In genomic region chr11:122668562-122669090, GRCh38 we compare ENCODE assay signal across 12 cellular contexts. TPM values are rescaled to one million over a fixed set of nuclear protein-coding genes. Genes with fewer than 3 reads are reported as not detected.
DNase-seq lines count a peak whose midpoint lies in the region; ATAC-seq and TF ChIP-seq lines count a peak whose summit lies in the region.
"Had no signal": no experiment of that assay in that cellular context is flagged by ENCODE, and none has a peak within 500 bp of the region (broad histone marks: within the 10 kb centered on the region; RNA-seq: fewer than 3 reads in every experiment).

No MANE protein-coding gene starts in this region.

- H3K4me3 Mint-ChIP-seq in activated CD4-positive, alpha-beta T cell treated with anti-CD3 and anti-CD28 coated beads, Interleukin-2, amount 10 ng/mL, durations not matched to agents 24 days and 14 days, result peak overlapping the region; percentile 3

- H3K36me3 Mint-ChIP-seq in activated CD4-positive, alpha-beta T cell treated with anti-CD3 and anti-CD28 coated beads, Interleukin-2, amount 10 ng/mL, durations not matched to agents 24 days and 14 days (ENCODE audit: low read depth), result peaks cover 9% of the 10 kb centered on the region

- H3K27me3 Mint-ChIP-seq in activated CD4-positive, alpha-beta T cell treated with anti-CD3 and anti-CD28 coated beads, Interleukin-2, amount 10 ng/mL, durations not matched to agents 24 days and 14 days, result peaks cover 4% of the 10 kb centered on the region

- H3K79me2 ChIP-seq in smooth muscle cell (ENCODE audit: low read depth), result peaks cover 46% of the 10 kb centered on the region

- no peak for DNase-seq in activated CD4-positive, alpha-beta T cell treated with anti-CD3 and anti-CD28 coated beads, Interleukin-2, amount 10 ng/mL, durations not matched to agents 24 days and 14 days
- DNase-seq in activated CD4-positive, alpha-beta T cell treated with anti-CD3 and anti-CD28 coated beads for 1 hour, result no peak
- DNase-seq in NCI-H345 (lab: John Stamatoyannopoulos, UW), result peak; percentile 71
- peak; percentile 63 for DNase-seq in brain microvascular endothelial cell
- no peak for DNase-seq in smooth muscle cell (lab: John Stamatoyannopoulos, UW; ENCODE audit: unreplicated experiment)
- no peak for DNase-seq in gastrocnemius medialis
- DNase-seq in G401 (ENCODE audit: low spot score), result no peak
- DNase-seq in NCI-H526 treated with DMSO at 0.1 percent for 48 hours (lab: John Stamatoyannopoulos, UW), result no peak
- DNase-seq: activated CD4-positive, alpha-beta T cell treated with anti-CD3 and anti-CD28 coated beads, Interleukin-2, amount 50 U/mL, for 1 hour; glutamatergic neuron; MG63 had no signal

- H3K27ac Mint-ChIP-seq in activated CD4-positive, alpha-beta T cell treated with anti-CD3 and anti-CD28 coated beads, Interleukin-2, amount 10 ng/mL, durations not matched to agents 24 days and 14 days, result no peak overlapping the region

- peaks cover 25% of the 10 kb centered on the region for H3K4me1 Mint-ChIP-seq in activated CD4-positive, alpha-beta T cell treated with anti-CD3 and anti-CD28 coated beads, Interleukin-2, amount 10 ng/mL, durations not matched to agents 24 days and 14 days

- peaks cover 17% of the 10 kb centered on the region for H3F3A ChIP-seq in smooth muscle cell (ENCODE audit: low read depth)

- no peak overlapping the region for H2AFZ ChIP-seq in smooth muscle cell (ENCODE audit: low read depth)

- peaks cover 19% of the 10 kb centered on the region for H4K20me1 ChIP-seq in smooth muscle cell (ENCODE audit: low read depth)

- intact Hi-C loops in activated CD4-positive, alpha-beta T cell treated with anti-CD3 and anti-CD28 coated beads, Interleukin-2, amount 10 ng/mL, durations not matched to agents 24 days and 14 days (cut with micrococcal nuclease), result no loop called here
- intact Hi-C loops in gastrocnemius medialis (cut with DNase I; ENCODE audit: low total_unique reads), result no loop called here

- H3K4me1 ChIP-seq in smooth muscle cell (ENCODE audit: low read depth) (no peaks in the 10 kb centered on the region), gastrocnemius medialis (no peaks in the 10 kb centered on the region)

- no peak for TF ChIP-seq POLR2A in gastrocnemius medialis (IDR thresholded peaks at IDR 0.05)

- peaks cover 14% of the 10 kb centered on the region for H3K9me3 Mint-ChIP-seq in activated CD4-positive, alpha-beta T cell treated with anti-CD3 and anti-CD28 coated beads, Interleukin-2, amount 10 ng/mL, durations not matched to agents 24 days and 14 days

- H3K36me3 ChIP-seq in brain microvascular endothelial cell (replicated peaks) (no peaks in the 10 kb centered on the region), smooth muscle cell (ENCODE audit: low read depth) (no peaks in the 10 kb centered on the region), gastrocnemius medialis (no peaks in the 10 kb centered on the region)
- H3K36me3 ChIP-seq: thoracic aorta had no signal

- in situ Hi-C loops in brain microvascular endothelial cell (cut with HindIII; ENCODE audit: low pct_ligation_motif_present, low sequenced_read_pairs), result no loop called here
- in situ Hi-C loops in gastrocnemius medialis (cut with MboI; ENCODE audit: low sequenced_read_pairs in 4 of 4), result no loop called here
- in situ Hi-C loops in G401 (cut with HindIII; ENCODE audit: low sequenced_read_pairs), result no loop called here

- WGBS in smooth muscle cell (ENCODE audit: low lambda C conversion rate), result 66% methylated on average over 6 of the region's 6 CpGs

- TF ChIP-seq CTCF in brain microvascular endothelial cell (IDR thresholded peaks at IDR 0.05; ENCODE audit: low read depth, low read length, missing control alignments) (no peak), smooth muscle cell (IDR thresholded peaks at IDR 0.05; ENCODE audit: borderline replicate concordance, insufficient read depth, poor library complexity, severe bottlenecking) (no peak), gastrocnemius medialis (IDR thresholded peaks at IDR 0.05 in 4 of 5, conservative IDR thresholded peaks at IDR 0.05 in 1 of 5) (no peak)

- no peak overlapping the region for H3K4me2 ChIP-seq in smooth muscle cell

- H3K4me3 ChIP-seq in brain microvascular endothelial cell (ENCODE audit: low read depth, low read length) (no peak overlapping the region), smooth muscle cell (no peak overlapping the region), gastrocnemius medialis (no peak overlapping the region)
- H3K4me3 ChIP-seq: MG63, thoracic aorta had no signal

- ATAC-seq in gastrocnemius medialis, result no peak

- no peaks in the 10 kb centered on the region for H3K27me3 ChIP-seq in brain microvascular endothelial cell (replicated peaks)
- H3K27me3 ChIP-seq in smooth muscle cell (ENCODE audit: low read depth), result no peaks in the 10 kb centered on the region
- no peaks in the 10 kb centered on the region for H3K27me3 ChIP-seq in gastrocnemius medialis
- H3K27me3 ChIP-seq: MG63 had no signal

- H3K9me3 ChIP-seq in smooth muscle cell (replicated peaks; ENCODE audit: low read depth) (no peaks in the 10 kb centered on the region), gastrocnemius medialis (no peaks in the 10 kb centered on the region)
- H3K9me3 ChIP-seq: MG63, thoracic aorta had no signal

- H3K27ac ChIP-seq in brain microvascular endothelial cell (peak overlapping the region; percentile 44), smooth muscle cell (ENCODE audit: low read depth) (peak overlapping the region; percentile 15), gastrocnemius medialis (no peak overlapping the region)
- H3K27ac ChIP-seq: thoracic aorta had no signal

- H3K9ac ChIP-seq in smooth muscle cell (ENCODE audit: low read depth), result no peak overlapping the region

RNA-seq across cellular contexts. Expression of gene UBASH3B, which starts 13.1 kb away (rescaled TPM):
- total RNA-seq in activated CD4-positive, alpha-beta T cell treated with anti-CD3 and anti-CD28 coated beads, Interleukin-2, amount 10 ng/mL, durations not matched to agents 24 days and 14 days, result 10.9 and 14.8 TPM in 2 replicates
- total RNA-seq in smooth muscle cell (30.5 and 34.1 TPM in 2 replicates), gastrocnemius medialis (1 to 10 TPM in 2 of 4 donors, under 1 TPM in 2; 0.32 to 2.9 (median 0.87) TPM)
- polyA plus RNA-seq in smooth muscle cell, result 15.8 and 23.1 TPM in 2 replicates
- total RNA-seq in G401 (2014; rRNA removed; shearing (Covaris generic)), result 0.31 and 0.78 TPM in 2 replicates

Comparison
In these comparisons a context has a peak if more than half of its experiments do, and no peak if none do; other contexts are left out.
1. DNase-seq: peak in NCI-H345 (single experiment) and brain microvascular endothelial cell (single experiment); none in activated CD4-positive, alpha-beta T cell treated with anti-CD3 and anti-CD28 coated beads, Interleukin-2, amount 10 ng/mL, durations not matched to agents 24 days and 14 days (single experiment), activated CD4-positive, alpha-beta T cell treated with anti-CD3 and anti-CD28 coated beads for 1 hour (single experiment), smooth muscle cell (single experiment), gastrocnemius medialis (0 of 2), G401 (single experiment) and NCI-H526 treated with DMSO at 0.1 percent for 48 hours (single experiment).
2. H3K27ac ChIP-seq: peak in brain microvascular endothelial cell (single experiment) and smooth muscle cell (single experiment); none in gastrocnemius medialis (0 of 4).